ENCODE assay signal across 12 cellular contexts in genomic region chrX:46840946-46841740, GRCh38. TPM values are rescaled to one million over a fixed set of nuclear protein-coding genes. Genes with fewer than 3 reads are reported as not detected.
DNase-seq lines count a peak whose midpoint lies in the region; ATAC-seq and TF ChIP-seq lines count a peak whose summit lies in the region.
"Had no signal": no experiment of that assay in that cellular context is flagged by ENCODE, and none has a peak within 500 bp of the region (broad histone marks: within the 10 kb centered on the region; RNA-seq: fewer than 3 reads in every experiment).

No MANE protein-coding gene starts in this region.

- TF ChIP-seq POLR2A in NB4 (IDR thresholded peaks at IDR 0.05; ENCODE audit: extremely low read depth, insufficient read length), result no peak

- peak overlapping the region; percentile 18 for H3K4me3 ChIP-seq in NB4 (ENCODE audit: low read depth, low read length)

- no peak for TF ChIP-seq CTCF in NB4 (IDR thresholded peaks at IDR 0.05; ENCODE audit: low read depth, low read length)

- ATAC-seq in GM21526 (IDR thresholded peaks at IDR 0.05; ENCODE audit: low FRiP score, unreplicated experiment), result no peak

- DNase-seq in NCI-H2171 treated with DMSO at 0.1 percent for 48 hours (lab: John Stamatoyannopoulos, UW) (peak; percentile 19), NCI-H2171 (lab: John Stamatoyannopoulos, UW) (no peak), NB4 (ENCODE audit: low read depth) (no peak), dermis blood vessel endothelial cell (peak; percentile 34), putamen (ENCODE audit: low spot score) (peak; percentile 37), OCI-M1 (lab: John Stamatoyannopoulos, UW) (no peak)
- no peak for DNase-seq in stimulated activated naive CD4-positive, alpha-beta T cell treated with Interleukin-2 at 50 U/mL for 16 hours (lab: John Stamatoyannopoulos, UW)
- DNase-seq: activated CD4-positive, alpha-beta T cell treated with anti-CD3 and anti-CD28 coated beads, Interleukin-2, amount 50 U/mL, for 48 hours; activated naive CD8-positive, alpha-beta T cell treated with anti-CD3 and anti-CD28 coated beads, Interleukin-2, amount 10 ng/mL, durations not matched to agents 7 days and 5 days; endodermal cell; NCI-H510A had no signal

RNA-seq across cellular contexts. Expression of gene RP2, which starts 4.3 kb away (rescaled TPM):
- total RNA-seq in dermis blood vessel endothelial cell, result 33.4 and 34.2 TPM in 2 replicates

Comparison
In these comparisons a context has a peak if more than half of its experiments do, and no peak if none do; other contexts are left out.
1. DNase-seq: peak in NCI-H2171 treated with DMSO at 0.1 percent for 48 hours (single experiment), dermis blood vessel endothelial cell (single experiment) and putamen (single experiment); none in NCI-H2171 (single experiment), NB4 (single experiment), stimulated activated naive CD4-positive, alpha-beta T cell treated with Interleukin-2 at 50 U/mL for 16 hours (single experiment) and OCI-M1 (single experiment).